8 cellular contexts compared by ENCODE assay signal in genomic region chr14:74019743-74020142, GRCh38. TPM values are rescaled to one million over a fixed set of nuclear protein-coding genes. Genes with fewer than 3 reads are reported as not detected.
DNase-seq lines count a peak whose midpoint lies in the region; ATAC-seq and FAIRE-seq lines count a peak whose summit lies in the region.

No MANE protein-coding gene starts in this region.

- H3K36me3 Mint-ChIP-seq in activated CD4-positive, alpha-beta memory T cell treated with anti-CD3 and anti-CD28 coated beads for 36 hours, result no peaks in the 10 kb centered on the region

- intact Hi-C loops in activated CD4-positive, alpha-beta memory T cell treated with anti-CD3 and anti-CD28 coated beads for 36 hours (cut with micrococcal nuclease), result loop anchor here (1.0 to 5.0 kb wide), 5 partner anchors 65 to 257 kb away; partner anchors contain the start of genes ALDH6A1, COQ6, FAM161B and LIN52

- H3K27ac Mint-ChIP-seq in activated CD4-positive, alpha-beta memory T cell treated with anti-CD3 and anti-CD28 coated beads for 36 hours, result no peak overlapping the region

- CTCF ChIA-PET in activated CD4-positive, alpha-beta memory T cell treated with anti-CD3 and anti-CD28 coated beads for 36 hours (lab: Charles Lee), result no interaction called here

- H3K9me3 Mint-ChIP-seq in activated CD4-positive, alpha-beta memory T cell treated with anti-CD3 and anti-CD28 coated beads for 36 hours, result no peaks in the 10 kb centered on the region

- peak overlapping the region; percentile 75 for H3K4me3 Mint-ChIP-seq in activated CD4-positive, alpha-beta memory T cell treated with anti-CD3 and anti-CD28 coated beads for 36 hours

- no peak for ATAC-seq in HG02623 (IDR thresholded peaks at IDR 0.05; ENCODE audit: unreplicated experiment)
- no peak for ATAC-seq in GM21529 (IDR thresholded peaks at IDR 0.05; ENCODE audit: unreplicated experiment)

- DNase-seq in HCEC 1CT (peak; percentile 65), glomerular endothelial cell (ENCODE audit: extremely low read depth, low read depth, low spot score) (peak; percentile 12), renal cortical epithelial cell (ENCODE audit: low read depth) (peak; percentile 72), RCC 7860 (ENCODE audit: low spot score) (no peak), GM19238 (ENCODE audit: insufficient read length, low spot score) (no peak)
- no peak for DNase-seq in activated CD4-positive, alpha-beta memory T cell treated with anti-CD3 and anti-CD28 coated beads for 36 hours

- POLR2A ChIA-PET in activated CD4-positive, alpha-beta memory T cell treated with anti-CD3 and anti-CD28 coated beads for 36 hours (lab: Charles Lee), result interaction anchor here (0.7 to 2.0 kb wide), 6 partner anchors 9 to 529 kb away, joined by 3 to 10 read pairs (median 4); partner anchors contain the start of genes LIN52, RIOX1 and ZNF410

- FAIRE-seq in RCC 7860 (lab: Jason Lieb, UNC), result no peak

- no peaks in the 10 kb centered on the region for H3K27me3 Mint-ChIP-seq in activated CD4-positive, alpha-beta memory T cell treated with anti-CD3 and anti-CD28 coated beads for 36 hours

- H3K4me1 Mint-ChIP-seq in activated CD4-positive, alpha-beta memory T cell treated with anti-CD3 and anti-CD28 coated beads for 36 hours (ENCODE audit: low read depth), result peaks cover 5% of the 10 kb centered on the region

RNA-seq across cellular contexts. Expression of gene BBOF1, which starts 0.6 kb away (rescaled TPM):
- 1 to 10 TPM; 1.0 to 1.3 TPM for total RNA-seq in activated CD4-positive, alpha-beta memory T cell treated with anti-CD3 and anti-CD28 coated beads for 36 hours
- 0.92 and 2.2 TPM in 2 replicates for total RNA-seq in glomerular endothelial cell
- 13.9 and 15.8 TPM in 2 replicates for total RNA-seq in renal cortical epithelial cell

RNA-seq across cellular contexts. Expression of gene ENTPD5, which starts 0.7 kb away (rescaled TPM):
- total RNA-seq in activated CD4-positive, alpha-beta memory T cell treated with anti-CD3 and anti-CD28 coated beads for 36 hours, result 10 to 100 TPM; 10.2 to 11.2 TPM
- total RNA-seq in glomerular endothelial cell (9.3 and 10.9 TPM in 2 replicates), renal cortical epithelial cell (8.9 and 14.3 TPM in 2 replicates)

Comparison
In these comparisons a context has a peak if more than half of its experiments do, and no peak if none do; other contexts are left out.
1. DNase-seq: peak in HCEC 1CT (single experiment), glomerular endothelial cell (single experiment) and renal cortical epithelial cell (single experiment); none in activated CD4-positive, alpha-beta memory T cell treated with anti-CD3 and anti-CD28 coated beads for 36 hours (single experiment), RCC 7860 (single experiment) and GM19238 (single experiment).